Comparison of ENCODE assay signal across 9 cellular contexts in genomic region chr17:75154195-75155106, GRCh38. TPM values are rescaled to one million over a fixed set of nuclear protein-coding genes. Genes with fewer than 3 reads are reported as not detected.
DNase-seq lines count a peak whose midpoint lies in the region; ATAC-seq, FAIRE-seq and TF ChIP-seq lines count a peak whose summit lies in the region.
"Had no signal": no experiment of that assay in that cellular context is flagged by ENCODE, and none has a peak within 500 bp of the region (broad histone marks: within the 10 kb centered on the region; RNA-seq: fewer than 3 reads in every experiment).

TSS of gene JPT1 (minus strand) at chr17:75154512. CDS start at chr17:75154397, 115 bp downstream.

- peak within 1 kb of the TSS; percentile 29 to 59 for H3K9ac ChIP-seq in kidney (ENCODE audit: low read length in 2 of 2)

- intact Hi-C loops in kidney (cut with DNase I): no loop called here

- peak within 1 kb of the TSS; percentile 76 to 82 for H3K4me3 ChIP-seq in kidney (ENCODE audit: low read length in 2 of 2)

- H3K36me3 ChIP-seq in kidney (ENCODE audit: control insufficient read depth in 1 of 2, insufficient read depth in 2 of 2, low read length in 2 of 2): no peaks in the 10 kb centered on the region

- H3K27ac ChIP-seq in kidney (ENCODE audit: low read depth in 2 of 2, low read length in 2 of 2): no peak within 1 kb of the TSS

- no peak for TF ChIP-seq CTCF in AG09319 (IDR thresholded peaks at IDR 0.05; ENCODE audit: low read depth, low read length)
- no peak for TF ChIP-seq CTCF in kidney (IDR thresholded peaks at IDR 0.05; ENCODE audit: borderline replicate concordance, extremely low read depth, insufficient read depth)

- peak; percentile 77 for FAIRE-seq in kidney (lab: Jason Lieb, UNC)
- FAIRE-seq: colon had no signal

- no peaks in the 10 kb centered on the region for H3K9me3 ChIP-seq in kidney (ENCODE audit: control insufficient read depth in 1 of 2, low read length in 2 of 2)

- ATAC-seq in GM19035 (IDR thresholded peaks at IDR 0.05; ENCODE audit: unreplicated experiment): peak; percentile 95
- ATAC-seq in HG03354 (IDR thresholded peaks at IDR 0.05; ENCODE audit: poor library complexity, severe bottlenecking, unreplicated experiment): peak; percentile 96
- peak; percentile 98 to 99 for ATAC-seq in activated CD4-positive, CD25-positive, alpha-beta regulatory T cell treated with anti-CD3 and anti-CD28 coated beads, Interleukin-2, amount 50 U/mL, for 24 hours

- H3K4me1 ChIP-seq in kidney (ENCODE audit: control insufficient read depth in 1 of 2, insufficient read depth in 1 of 2, low read depth in 1 of 2, low read length in 2 of 2): peaks cover 0 to 9% of the 10 kb centered on the region in 2 donors

- DNase-seq in AG09319 (ENCODE audit: extremely low read depth, low read depth) (peak; percentile 97), NCI-H446 treated with DMSO at 0.1 percent for 48 hours (lab: John Stamatoyannopoulos, UW) (peak; percentile 98), cerebellar cortex (ENCODE audit: low spot score) (peak; percentile 99), kidney (peak; percentile 99)
- DNase-seq in stimulated activated CD4-positive, alpha-beta T cell treated with anti-CD3 and anti-CD28 coated beads, Interleukin-15, amount 100 ng/mL, for 24 hours: peak; percentile 99

RNA-seq across cellular contexts. Expression of gene JPT1, which starts in this region (rescaled TPM):
- total RNA-seq in kidney: 76.4 TPM
- 122 TPM for polyA plus RNA-seq in kidney (ENCODE audit: insufficient read depth, low read depth, low replicate concordance)
